In the genomic region with DNA sequence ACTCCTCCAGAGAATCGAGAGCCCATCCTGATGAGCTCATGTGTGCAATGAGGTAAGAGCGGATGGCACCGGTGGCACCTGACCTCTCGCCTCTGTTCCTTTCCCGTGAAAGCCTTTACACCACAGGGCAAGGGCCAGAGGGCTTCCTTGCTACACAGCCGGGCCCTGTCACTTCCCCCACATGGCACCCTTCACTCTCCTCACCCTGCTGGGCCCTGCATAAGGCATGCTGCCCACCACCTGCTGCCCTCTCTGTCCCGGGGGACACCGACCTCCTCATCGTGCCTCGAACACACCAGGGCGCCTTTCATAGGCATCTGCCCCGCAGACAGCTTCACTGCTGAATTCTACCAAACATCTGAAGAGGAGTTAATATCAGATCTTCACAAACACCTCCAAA, we compare ENCODE assay signal across 17 cellular contexts. TPM values are rescaled to one million over a fixed set of nuclear protein-coding genes. Genes with fewer than 3 reads are reported as not detected.
DNase-seq lines count a peak whose midpoint lies in the region; TF ChIP-seq lines count a peak whose summit lies in the region.
"Had no signal": no experiment of that assay in that cellular context is flagged by ENCODE, and none has a peak within 500 bp of the region (broad histone marks: within the 10 kb centered on the region; RNA-seq: fewer than 3 reads in every experiment).

No MANE protein-coding gene starts in this region.

- no peak overlapping the region for H3K4me2 ChIP-seq in neuronal stem cell (ENCODE audit: insufficient read depth, low read length, poor library complexity, severe bottlenecking)
- H3K4me2 ChIP-seq: BLaER1 had no signal

- H4K8ac ChIP-seq in neuronal stem cell (ENCODE audit: low read depth, low read length), result no peak overlapping the region

- H3K27ac ChIP-seq in neuronal stem cell (replicated peaks; ENCODE audit: low read length), result no peak overlapping the region
- H3K27ac ChIP-seq: BLaER1 had no signal

- H3K27me3 ChIP-seq in neuronal stem cell (ENCODE audit: control insufficient read depth in 3 of 3, insufficient read depth in 3 of 3, low read depth in 1 of 3, low read length in 3 of 3), result peaks cover 0 to 25% (median 0%) of the 10 kb centered on the region in 3 experiments
- H3K27me3 ChIP-seq: BLaER1 had no signal

- H4K91ac ChIP-seq in neuronal stem cell (ENCODE audit: low read depth, low read length, poor library complexity), result no peak overlapping the region

- H3K27ac Mint-ChIP-seq in brain, result peak overlapping the region in 3 of 5 experiments; percentile 49 to 74 (median 59)
- no peak overlapping the region for H3K27ac Mint-ChIP-seq in activated naive CD8-positive, alpha-beta T cell treated with anti-CD3 and anti-CD28 coated beads for 36 hours
- H3K27ac Mint-ChIP-seq: CD14-positive monocyte; CD4-positive, alpha-beta memory T cell had no signal

- H3K4ac ChIP-seq in neuronal stem cell (ENCODE audit: low read length), result no peak overlapping the region

- H3K4me3 ChIP-seq in neuronal stem cell (ENCODE audit: low read length in 2 of 2), result no peak overlapping the region
- H3K4me3 ChIP-seq: BLaER1, GM12878 had no signal

- DNase-seq in DMS53 (lab: John Stamatoyannopoulos, UW) (peak; percentile 92), NCI-H2171 (lab: John Stamatoyannopoulos, UW) (peak; percentile 20), neuronal stem cell (ENCODE audit: low spot score) (no peak), Kasumi-1 (lab: John Stamatoyannopoulos, UW) (no peak), NCI-H2029 (lab: John Stamatoyannopoulos, UW) (no peak), NCI-H2081 treated with DMSO at 0.1 percent for 48 hours (lab: John Stamatoyannopoulos, UW) (no peak)
- no peak for DNase-seq in activated naive CD8-positive, alpha-beta T cell treated with anti-CD3 and anti-CD28 coated beads for 36 hours
- DNase-seq: 8988T; CD4-positive, alpha-beta memory T cell; DND-41; EL; GOT3; H7 had no signal

- H3K9me3 ChIP-seq in neuronal stem cell (replicated peaks in 1 of 2; ENCODE audit: control insufficient read depth in 2 of 2, insufficient read depth in 1 of 2, low read depth in 1 of 2, low read length in 2 of 2), result peaks cover 0 to 3% of the 10 kb centered on the region in 2 donors

- H3K4me1 Mint-ChIP-seq in brain, result peaks cover 40% of the 10 kb centered on the region
- H3K4me1 Mint-ChIP-seq in activated naive CD8-positive, alpha-beta T cell treated with anti-CD3 and anti-CD28 coated beads for 36 hours, result no peaks in the 10 kb centered on the region
- H3K4me1 Mint-ChIP-seq: CD14-positive monocyte; CD4-positive, alpha-beta memory T cell had no signal

- no peaks in the 10 kb centered on the region for H3K79me1 ChIP-seq in neuronal stem cell (ENCODE audit: low read depth, low read length)

- no peak overlapping the region for H3K9ac ChIP-seq in neuronal stem cell (ENCODE audit: low read depth, low read length, poor library complexity)
- H3K9ac ChIP-seq: BLaER1 had no signal

- peaks cover 0 to 11% (median 5%) of the 10 kb centered on the region in 5 experiments for H3K9me3 Mint-ChIP-seq in brain
- H3K9me3 Mint-ChIP-seq in activated naive CD8-positive, alpha-beta T cell treated with anti-CD3 and anti-CD28 coated beads for 36 hours, result no peaks in the 10 kb centered on the region

- H3K4me1 ChIP-seq in neuronal stem cell (ENCODE audit: control insufficient read depth in 2 of 2, insufficient read depth in 1 of 2, low read depth in 1 of 2, low read length in 2 of 2), result peaks cover 0 to 10% of the 10 kb centered on the region in 2 donors

- no peaks in the 10 kb centered on the region for H3K36me3 Mint-ChIP-seq in brain
- H3K36me3 Mint-ChIP-seq in activated naive CD8-positive, alpha-beta T cell treated with anti-CD3 and anti-CD28 coated beads for 36 hours, result no peaks in the 10 kb centered on the region
- H3K36me3 Mint-ChIP-seq: CD14-positive monocyte; CD4-positive, alpha-beta memory T cell had no signal

- peak overlapping the region; percentile 91 for H2AK5ac ChIP-seq in neuronal stem cell (ENCODE audit: low read depth, low read length)

- H2BK12ac ChIP-seq in neuronal stem cell (ENCODE audit: low read length), result peak overlapping the region; percentile 87

- no peak for TF ChIP-seq CTCF in brain (conservative IDR thresholded peaks at IDR 0.05)

- H2BK15ac ChIP-seq in neuronal stem cell (ENCODE audit: low read length), result peak overlapping the region; percentile 28

- peak overlapping the region; percentile 81 for H3K18ac ChIP-seq in neuronal stem cell (ENCODE audit: low read length)

- H2AFZ ChIP-seq in neuronal stem cell (ENCODE audit: low read length), result no peak overlapping the region

- no peak overlapping the region for H3K4me3 Mint-ChIP-seq in brain
- no peak overlapping the region for H3K4me3 Mint-ChIP-seq in activated naive CD8-positive, alpha-beta T cell treated with anti-CD3 and anti-CD28 coated beads for 36 hours
- H3K4me3 Mint-ChIP-seq: CD14-positive monocyte; CD4-positive, alpha-beta memory T cell had no signal

- H3K36me3 ChIP-seq in neuronal stem cell (replicated peaks in 1 of 2; ENCODE audit: control insufficient read depth in 2 of 2, insufficient read depth in 2 of 2, low read length in 2 of 2), result no peaks in the 10 kb centered on the region
- H3K36me3 ChIP-seq: BLaER1 had no signal

- H2BK120ac ChIP-seq in neuronal stem cell (ENCODE audit: low read depth, low read length), result no peak overlapping the region

- no CpG with 5 or more reads among the region's 12 CpGs for WGBS in neuronal stem cell (ENCODE audit: extremely low coverage in 2 of 2, insufficient read length in 2 of 2, insufficient replicate concordance in 1 of 2), 2 donors

- no peaks in the 10 kb centered on the region for H3K27me3 Mint-ChIP-seq in brain
- peaks cover 13% of the 10 kb centered on the region for H3K27me3 Mint-ChIP-seq in activated naive CD8-positive, alpha-beta T cell treated with anti-CD3 and anti-CD28 coated beads for 36 hours

- peak overlapping the region; percentile 11 for H3K23ac ChIP-seq in neuronal stem cell (ENCODE audit: low read depth, low read length, poor library complexity)

- H3K14ac ChIP-seq in neuronal stem cell (ENCODE audit: low read length), result no peak overlapping the region

- H2BK5ac ChIP-seq in neuronal stem cell (ENCODE audit: low read length), result no peak overlapping the region

RNA-seq across cellular contexts. Expression of a gene that starts 45.1 kb away (rescaled TPM):
- polyA plus RNA-seq in brain (ENCODE audit: insufficient read depth, low read depth, low replicate concordance), result 13.9 TPM
- 30.3 TPM for polyA plus RNA-seq in neuronal stem cell (2013, experiment 1 of 2)
- 30.5 TPM for polyA plus RNA-seq in neuronal stem cell (2013, experiment 2 of 2)
- total RNA-seq in activated naive CD8-positive, alpha-beta T cell treated with anti-CD3 and anti-CD28 coated beads for 36 hours, result 10 to 100 TPM; 51.0 to 53.1 TPM

Comparison
In these comparisons a context has a peak if more than half of its experiments do, and no peak if none do; other contexts are left out.
1. DNase-seq: peak in DMS53 (single experiment) and NCI-H2171 (single experiment); none in neuronal stem cell (single experiment), Kasumi-1 (0 of 2), NCI-H2029 (single experiment), NCI-H2081 treated with DMSO at 0.1 percent for 48 hours (single experiment) and activated naive CD8-positive, alpha-beta T cell treated with anti-CD3 and anti-CD28 coated beads for 36 hours (single experiment).